8 cellular contexts compared by ENCODE assay signal in the genomic region with DNA sequence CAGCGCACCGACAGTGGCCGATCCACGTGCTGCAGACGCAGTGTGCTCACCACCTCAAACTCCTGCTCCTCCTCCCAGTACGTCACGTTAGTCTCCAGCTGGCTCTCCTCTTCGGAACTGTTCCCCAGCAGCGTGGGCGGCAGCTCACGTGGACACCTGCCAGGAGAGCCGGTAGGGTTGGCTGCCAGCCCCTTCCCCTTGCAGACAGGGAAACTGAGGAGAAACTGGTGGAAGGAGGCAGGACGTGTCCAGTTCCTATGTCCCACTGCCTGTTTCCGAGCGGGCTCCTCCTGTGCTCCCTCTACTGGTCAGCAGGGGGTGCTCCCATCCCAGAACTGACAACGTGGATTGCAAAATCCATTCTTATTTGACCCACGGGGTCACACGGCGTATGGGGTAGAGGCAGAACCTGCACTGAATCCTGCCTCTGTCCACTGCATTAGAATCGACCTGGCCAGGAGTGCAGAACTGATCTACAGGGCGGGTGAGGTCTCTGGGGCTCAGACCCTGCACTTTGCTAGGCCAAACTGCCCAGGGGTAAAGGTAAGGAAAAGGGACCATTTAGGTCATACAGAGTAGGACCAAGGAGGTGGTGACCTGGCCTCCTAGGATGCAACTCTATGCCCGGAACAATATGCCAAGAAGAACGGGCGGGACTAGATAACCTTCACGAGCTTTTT. TPM values are rescaled to one million over a fixed set of nuclear protein-coding genes. Genes with fewer than 3 reads are reported as not detected.
DNase-seq lines count a peak whose midpoint lies in the region; ATAC-seq and TF ChIP-seq lines count a peak whose summit lies in the region.

No MANE protein-coding gene starts in this region.

- peaks cover 67% of the 10 kb centered on the region for H3K27me3 Mint-ChIP-seq in progenitor cell of endocrine pancreas

- DNase-seq in NCI-H1092 treated with DMSO at 0.1 percent for 48 hours (lab: John Stamatoyannopoulos, UW) (peak; percentile 13), NCI-H1092 (lab: John Stamatoyannopoulos, UW) (no peak), RKO (ENCODE audit: low spot score) (peak; percentile 38), Right ventricle myocardium superior (peak; percentile 85), progenitor cell of endocrine pancreas (ENCODE audit: low spot score, unreplicated experiment) (peak; percentile 71)
- peak in 1 of 2 donors; percentile 70 for DNase-seq in activated naive CD4-positive, alpha-beta T cell treated with anti-CD3 and anti-CD28 coated beads, Interleukin-2, amount 50 U/mL, for 72 hours (ENCODE audit: low spot score in 2 of 2)

- peak; percentile 91 for TF ChIP-seq CTCF in progenitor cell of endocrine pancreas (IDR thresholded peaks at IDR 0.05; ENCODE audit: unreplicated experiment)

- H3K4me1 Mint-ChIP-seq in progenitor cell of endocrine pancreas (ENCODE audit: low read depth) = peaks cover under 1% of the 10 kb centered on the region

- no peaks in the 10 kb centered on the region for H3K9me3 Mint-ChIP-seq in activated naive CD4-positive, alpha-beta T cell treated with anti-CD3 and anti-CD28 coated beads, Interleukin-2, amount 50 U/mL, for 72 hours
- H3K9me3 Mint-ChIP-seq in progenitor cell of endocrine pancreas (ENCODE audit: low read depth) = no peaks in the 10 kb centered on the region

- H3K4me3 Mint-ChIP-seq in progenitor cell of endocrine pancreas (ENCODE audit: low read depth) = no peak overlapping the region

- no peak overlapping the region for H3K27ac Mint-ChIP-seq in activated naive CD4-positive, alpha-beta T cell treated with anti-CD3 and anti-CD28 coated beads, Interleukin-2, amount 50 U/mL, for 72 hours
- no peak overlapping the region for H3K27ac Mint-ChIP-seq in progenitor cell of endocrine pancreas

- intact Hi-C loops in Right ventricle myocardium superior (cut with DNase I) = loop anchor here (10.0 kb wide), 1 partner anchor 305 kb away; no protein-coding TSS in a partner anchor

- ATAC-seq in HG02885 (IDR thresholded peaks at IDR 0.05; ENCODE audit: poor library complexity, unreplicated experiment) = peak; percentile 53
- peak; percentile 70 to 82 for ATAC-seq in activated naive CD4-positive, alpha-beta T cell treated with anti-CD3 and anti-CD28 coated beads, Interleukin-2, amount 50 U/mL, for 72 hours
- ATAC-seq in Right ventricle myocardium superior (ENCODE audit: poor library complexity) = peak; percentile 87
- no peak for ATAC-seq in HG03439 (IDR thresholded peaks at IDR 0.05; ENCODE audit: unreplicated experiment)

- no peaks in the 10 kb centered on the region for H3K36me3 Mint-ChIP-seq in activated naive CD4-positive, alpha-beta T cell treated with anti-CD3 and anti-CD28 coated beads, Interleukin-2, amount 50 U/mL, for 72 hours
- H3K36me3 Mint-ChIP-seq in progenitor cell of endocrine pancreas (ENCODE audit: insufficient read depth) = no peaks in the 10 kb centered on the region

RNA-seq across cellular contexts. Expression of gene PDGFRB, which starts 25.7 kb away (rescaled TPM):
- under 1 TPM; 0.64 to 0.89 TPM for total RNA-seq in activated naive CD4-positive, alpha-beta T cell treated with anti-CD3 and anti-CD28 coated beads, Interleukin-2, amount 50 U/mL, for 72 hours
- total RNA-seq in Right ventricle myocardium superior (47.0 TPM), progenitor cell of endocrine pancreas (1.2 and 2.3 TPM in 2 replicates)

RNA-seq across cellular contexts. Expression of gene CDX1, which starts 36.6 kb away (rescaled TPM):
- total RNA-seq in activated naive CD4-positive, alpha-beta T cell treated with anti-CD3 and anti-CD28 coated beads, Interleukin-2, amount 50 U/mL, for 72 hours = not detected
- total RNA-seq in Right ventricle myocardium superior (not detected), progenitor cell of endocrine pancreas (0.31 and 0.43 TPM in 2 replicates)

RNA-seq across cellular contexts. Expression of gene CSF1R, which starts 43.6 kb away (rescaled TPM):
- total RNA-seq in activated naive CD4-positive, alpha-beta T cell treated with anti-CD3 and anti-CD28 coated beads, Interleukin-2, amount 50 U/mL, for 72 hours = 1 to 10 TPM in 1 of 2 donors, not detected in 1; 5.2 TPM
- total RNA-seq in Right ventricle myocardium superior (19.5 TPM), progenitor cell of endocrine pancreas (not detected in 2 replicates)

RNA-seq across cellular contexts. Expression of gene SLC6A7, which starts 59.9 kb away (rescaled TPM):
- not detected for total RNA-seq in activated naive CD4-positive, alpha-beta T cell treated with anti-CD3 and anti-CD28 coated beads, Interleukin-2, amount 50 U/mL, for 72 hours
- total RNA-seq in Right ventricle myocardium superior = not detected
- not detected in 2 replicates for total RNA-seq in progenitor cell of endocrine pancreas

Comparison
In these comparisons a context has a peak if more than half of its experiments do, and no peak if none do; other contexts are left out.
1. RNA of gene PDGFRB, which starts 25.7 kb away (total RNA-seq): 47.0 TPM in Right ventricle myocardium superior (single experiment); 1.2 to 2.3 TPM in progenitor cell of endocrine pancreas and 0.64 to 0.89 TPM in activated naive CD4-positive, alpha-beta T cell treated with anti-CD3 and anti-CD28 coated beads, Interleukin-2, amount 50 U/mL, for 72 hours; every median in the first group is over 10 times any median in the second.